In the genomic region with DNA sequence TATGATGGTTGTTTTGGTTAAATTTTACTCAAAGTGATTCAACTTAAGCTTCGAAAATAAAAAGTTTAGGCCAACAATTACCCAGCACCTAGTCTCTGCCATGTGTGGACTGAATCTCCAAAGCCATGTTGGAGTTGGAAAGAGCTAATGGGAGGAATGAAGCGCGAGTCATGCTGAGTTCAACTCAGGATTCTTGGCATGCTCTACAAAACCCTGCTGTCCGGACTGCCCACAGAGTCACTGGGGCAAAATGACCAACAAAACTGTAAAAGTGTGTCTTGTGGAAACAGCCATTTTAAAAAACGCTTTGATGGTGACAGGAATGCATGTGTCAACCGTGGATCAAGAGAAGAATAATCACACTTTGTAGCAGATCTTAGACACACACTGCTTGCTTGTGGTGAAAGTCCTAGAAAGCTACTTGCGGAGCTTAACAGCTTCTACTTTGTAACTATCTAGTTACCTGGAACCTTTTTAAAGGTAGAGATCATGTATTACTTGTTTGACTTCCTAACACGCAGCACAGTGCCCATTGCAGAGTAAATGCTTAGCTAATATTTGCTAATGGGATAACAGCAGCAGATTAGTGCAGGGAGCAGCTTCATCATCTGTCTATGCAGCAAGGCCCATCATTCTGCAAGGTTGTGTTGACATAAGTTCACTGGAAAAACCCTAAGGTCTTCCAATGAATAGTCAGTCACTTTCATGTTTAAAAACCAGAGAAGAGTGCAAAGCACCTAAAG, we compare ENCODE assay signal across 1 cellular context.
TF ChIP-seq lines count a peak whose summit lies in the region.

No MANE protein-coding gene starts in this region.

TF ChIP-seq in GM23338, 12 proteins besides CTCF, POLR2A, EP300 and RAD21 (continued from another document):
- TF ChIP-seq, protein P1, sequence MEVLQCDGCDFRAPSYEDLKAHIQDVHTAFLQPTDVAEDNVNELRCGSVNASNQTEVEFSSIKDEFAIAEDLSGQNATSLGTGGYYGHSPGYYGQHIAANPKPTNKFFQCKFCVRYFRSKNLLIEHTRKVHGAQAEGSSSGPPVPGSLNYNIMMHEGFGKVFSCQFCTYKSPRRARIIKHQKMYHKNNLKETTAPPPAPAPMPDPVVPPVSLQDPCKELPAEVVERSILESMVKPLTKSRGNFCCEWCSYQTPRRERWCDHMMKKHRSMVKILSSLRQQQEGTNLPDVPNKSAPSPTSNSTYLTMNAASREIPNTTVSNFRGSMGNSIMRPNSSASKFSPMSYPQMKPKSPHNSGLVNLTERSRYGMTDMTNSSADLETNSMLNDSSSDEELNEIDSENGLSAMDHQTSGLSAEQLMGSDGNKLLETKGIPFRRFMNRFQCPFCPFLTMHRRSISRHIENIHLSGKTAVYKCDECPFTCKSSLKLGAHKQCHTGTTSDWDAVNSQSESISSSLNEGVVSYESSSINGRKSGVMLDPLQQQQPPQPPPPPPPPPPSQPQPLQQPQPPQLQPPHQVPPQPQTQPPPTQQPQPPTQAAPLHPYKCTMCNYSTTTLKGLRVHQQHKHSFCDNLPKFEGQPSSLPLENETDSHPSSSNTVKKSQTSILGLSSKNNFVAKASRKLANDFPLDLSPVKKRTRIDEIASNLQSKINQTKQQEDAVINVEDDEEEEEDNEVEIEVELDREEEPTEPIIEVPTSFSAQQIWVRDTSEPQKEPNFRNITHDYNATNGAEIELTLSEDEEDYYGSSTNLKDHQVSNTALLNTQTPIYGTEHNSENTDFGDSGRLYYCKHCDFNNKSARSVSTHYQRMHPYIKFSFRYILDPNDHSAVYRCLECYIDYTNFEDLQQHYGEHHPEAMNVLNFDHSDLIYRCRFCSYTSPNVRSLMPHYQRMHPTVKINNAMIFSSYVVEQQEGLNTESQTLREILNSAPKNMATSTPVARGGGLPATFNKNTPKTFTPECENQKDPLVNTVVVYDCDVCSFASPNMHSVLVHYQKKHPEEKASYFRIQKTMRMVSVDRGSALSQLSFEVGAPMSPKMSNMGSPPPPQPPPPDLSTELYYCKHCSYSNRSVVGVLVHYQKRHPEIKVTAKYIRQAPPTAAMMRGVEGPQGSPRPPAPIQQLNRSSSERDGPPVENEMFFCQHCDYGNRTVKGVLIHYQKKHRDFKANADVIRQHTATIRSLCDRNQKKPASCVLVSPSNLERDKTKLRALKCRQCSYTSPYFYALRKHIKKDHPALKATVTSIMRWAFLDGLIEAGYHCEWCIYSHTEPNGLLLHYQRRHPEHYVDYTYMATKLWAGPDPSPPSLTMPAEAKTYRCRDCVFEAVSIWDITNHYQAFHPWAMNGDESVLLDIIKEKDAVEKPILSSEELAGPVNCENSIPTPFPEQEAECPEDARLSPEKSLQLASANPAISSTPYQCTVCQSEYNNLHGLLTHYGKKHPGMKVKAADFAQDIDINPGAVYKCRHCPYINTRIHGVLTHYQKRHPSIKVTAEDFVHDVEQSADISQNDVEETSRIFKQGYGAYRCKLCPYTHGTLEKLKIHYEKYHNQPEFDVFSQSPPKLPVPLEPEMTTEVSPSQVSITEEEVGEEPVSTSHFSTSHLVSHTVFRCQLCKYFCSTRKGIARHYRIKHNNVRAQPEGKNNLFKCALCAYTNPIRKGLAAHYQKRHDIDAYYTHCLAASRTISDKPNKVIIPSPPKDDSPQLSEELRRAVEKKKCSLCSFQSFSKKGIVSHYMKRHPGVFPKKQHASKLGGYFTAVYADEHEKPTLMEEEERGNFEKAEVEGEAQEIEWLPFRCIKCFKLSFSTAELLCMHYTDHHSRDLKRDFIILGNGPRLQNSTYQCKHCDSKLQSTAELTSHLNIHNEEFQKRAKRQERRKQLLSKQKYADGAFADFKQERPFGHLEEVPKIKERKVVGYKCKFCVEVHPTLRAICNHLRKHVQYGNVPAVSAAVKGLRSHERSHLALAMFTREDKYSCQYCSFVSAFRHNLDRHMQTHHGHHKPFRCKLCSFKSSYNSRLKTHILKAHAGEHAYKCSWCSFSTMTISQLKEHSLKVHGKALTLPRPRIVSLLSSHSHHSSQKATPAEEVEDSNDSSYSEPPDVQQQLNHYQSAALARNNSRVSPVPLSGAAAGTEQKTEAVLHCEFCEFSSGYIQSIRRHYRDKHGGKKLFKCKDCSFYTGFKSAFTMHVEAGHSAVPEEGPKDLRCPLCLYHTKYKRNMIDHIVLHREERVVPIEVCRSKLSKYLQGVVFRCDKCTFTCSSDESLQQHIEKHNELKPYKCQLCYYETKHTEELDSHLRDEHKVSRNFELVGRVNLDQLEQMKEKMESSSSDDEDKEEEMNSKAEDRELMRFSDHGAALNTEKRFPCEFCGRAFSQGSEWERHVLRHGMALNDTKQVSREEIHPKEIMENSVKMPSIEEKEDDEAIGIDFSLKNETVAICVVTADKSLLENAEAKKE (CRISPR knock-in tag; IDR thresholded peaks at IDR 0.05): no peak
- TF ChIP-seq JUNB (IDR thresholded peaks at IDR 0.05; ENCODE audit: unreplicated experiment): no peak
- TF ChIP-seq, protein P2, sequence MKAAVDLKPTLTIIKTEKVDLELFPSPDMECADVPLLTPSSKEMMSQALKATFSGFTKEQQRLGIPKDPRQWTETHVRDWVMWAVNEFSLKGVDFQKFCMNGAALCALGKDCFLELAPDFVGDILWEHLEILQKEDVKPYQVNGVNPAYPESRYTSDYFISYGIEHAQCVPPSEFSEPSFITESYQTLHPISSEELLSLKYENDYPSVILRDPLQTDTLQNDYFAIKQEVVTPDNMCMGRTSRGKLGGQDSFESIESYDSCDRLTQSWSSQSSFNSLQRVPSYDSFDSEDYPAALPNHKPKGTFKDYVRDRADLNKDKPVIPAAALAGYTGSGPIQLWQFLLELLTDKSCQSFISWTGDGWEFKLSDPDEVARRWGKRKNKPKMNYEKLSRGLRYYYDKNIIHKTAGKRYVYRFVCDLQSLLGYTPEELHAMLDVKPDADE (IDR thresholded peaks at IDR 0.05): no peak
- no peak for TF ChIP-seq ZNF331 (CRISPR knock-in tag; IDR thresholded peaks at IDR 0.05; ENCODE audit: low read depth)
- no peak for TF ChIP-seq EZH2 (IDR thresholded peaks at IDR 0.05; ENCODE audit: low read depth, unreplicated experiment)
- no peak for TF ChIP-seq EZH2phosphoT487 (IDR thresholded peaks at IDR 0.05; ENCODE audit: unreplicated experiment)
